In the genomic region with DNA sequence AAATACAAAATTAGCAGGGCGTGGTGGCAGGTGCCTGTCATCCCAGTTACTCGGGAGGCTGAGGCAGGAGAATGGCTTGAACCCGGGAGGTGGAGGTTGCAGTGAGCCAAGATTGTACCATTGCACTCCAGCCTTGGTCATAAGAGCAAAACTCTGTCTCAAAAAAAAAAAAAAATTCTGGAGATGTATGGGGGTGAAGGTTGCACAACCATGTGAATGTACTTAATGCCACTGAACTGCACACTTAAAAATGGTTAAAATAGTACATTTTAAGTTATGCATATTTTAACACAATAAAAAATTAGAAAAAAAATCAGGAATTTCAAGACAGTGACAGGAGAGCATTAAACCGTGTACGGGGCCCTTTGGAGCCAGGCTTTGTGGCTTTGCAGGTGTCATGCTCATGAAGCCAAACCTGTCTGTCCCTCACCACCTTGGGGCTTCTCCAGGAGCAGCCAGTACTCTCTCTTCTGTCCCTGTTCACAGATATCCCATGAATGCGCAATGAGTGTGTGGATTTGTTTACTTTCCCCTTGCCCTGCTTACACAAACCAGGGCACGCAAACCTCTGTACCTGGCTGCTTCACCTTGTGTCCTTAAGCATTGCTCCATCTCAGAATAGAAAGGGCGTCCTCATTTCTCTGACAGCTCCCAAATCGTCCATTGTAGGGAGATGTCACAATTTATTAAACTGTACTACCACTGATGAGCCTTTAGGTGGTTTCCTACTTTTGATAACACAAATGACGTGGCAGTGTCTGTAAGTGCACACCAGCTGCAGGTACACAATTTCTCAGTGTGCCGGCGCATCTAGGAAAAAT, we compare ENCODE assay signal across 2 cellular contexts.
TF ChIP-seq lines count a peak whose summit lies in the region.

No MANE protein-coding gene starts in this region.

TF ChIP-seq in IMR-90, 13 proteins besides CTCF, POLR2A, EP300 and RAD21:
- no peak for TF ChIP-seq MXI1 (IDR thresholded peaks at IDR 0.05; ENCODE audit: borderline replicate concordance, low read depth, low read length)
- peak; percentile 65 for TF ChIP-seq CEBPB (IDR thresholded peaks at IDR 0.05; ENCODE audit: low read depth, low read length)
TF ChIP-seq in IMR-90: peak in this region for 1.

TF ChIP-seq in K562, 482 proteins besides CTCF, POLR2A, EP300 and RAD21:
- TF ChIP-seq CREM (IDR thresholded peaks at IDR 0.05; ENCODE audit: low read depth) (0 out of 2 replicates have a peak, but pooled peaks have one; percentile 9), ETS1 (conservative IDR thresholded peaks at IDR 0.05; ENCODE audit: control insufficient read depth, low read depth, low read length) (no peak), CEBPB (tag; IDR thresholded peaks at IDR 0.05) (peak; percentile 23; the same call in 1 of the 2 replicates), HNRNPUL1 (IDR thresholded peaks at IDR 0.05; ENCODE audit: low read length) (no peak), ERF (CRISPR knock-in tag; IDR thresholded peaks at IDR 0.05) (no peak), PTBP1 (IDR thresholded peaks at IDR 0.05; ENCODE audit: low read depth, low read length) (no peak), HDAC8 (tag; IDR thresholded peaks at IDR 0.05) (no peak), NFRKB (IDR thresholded peaks at IDR 0.05; ENCODE audit: low read depth) (no peak), ELK1 (CRISPR knock-in tag; IDR thresholded peaks at IDR 0.05) (no peak), ZNF592 (IDR thresholded peaks at IDR 0.05) (no peak), ZNF639 (CRISPR knock-in tag; conservative IDR thresholded peaks at IDR 0.05 in 1 of 2, IDR thresholded peaks at IDR 0.05 in 1 of 2) (no peak), ZNF174 (CRISPR knock-in tag; IDR thresholded peaks at IDR 0.05) (no peak), SMARCA5 (IDR thresholded peaks at IDR 0.05) (no peak), COPS2 (conservative IDR thresholded peaks at IDR 0.05) (no peak), ZNF384 (IDR thresholded peaks at IDR 0.05; ENCODE audit: low read depth, low read length) (no peak), ZBED1 (IDR thresholded peaks at IDR 0.05) (no peak)
- TF ChIP-seq, protein P1, sequence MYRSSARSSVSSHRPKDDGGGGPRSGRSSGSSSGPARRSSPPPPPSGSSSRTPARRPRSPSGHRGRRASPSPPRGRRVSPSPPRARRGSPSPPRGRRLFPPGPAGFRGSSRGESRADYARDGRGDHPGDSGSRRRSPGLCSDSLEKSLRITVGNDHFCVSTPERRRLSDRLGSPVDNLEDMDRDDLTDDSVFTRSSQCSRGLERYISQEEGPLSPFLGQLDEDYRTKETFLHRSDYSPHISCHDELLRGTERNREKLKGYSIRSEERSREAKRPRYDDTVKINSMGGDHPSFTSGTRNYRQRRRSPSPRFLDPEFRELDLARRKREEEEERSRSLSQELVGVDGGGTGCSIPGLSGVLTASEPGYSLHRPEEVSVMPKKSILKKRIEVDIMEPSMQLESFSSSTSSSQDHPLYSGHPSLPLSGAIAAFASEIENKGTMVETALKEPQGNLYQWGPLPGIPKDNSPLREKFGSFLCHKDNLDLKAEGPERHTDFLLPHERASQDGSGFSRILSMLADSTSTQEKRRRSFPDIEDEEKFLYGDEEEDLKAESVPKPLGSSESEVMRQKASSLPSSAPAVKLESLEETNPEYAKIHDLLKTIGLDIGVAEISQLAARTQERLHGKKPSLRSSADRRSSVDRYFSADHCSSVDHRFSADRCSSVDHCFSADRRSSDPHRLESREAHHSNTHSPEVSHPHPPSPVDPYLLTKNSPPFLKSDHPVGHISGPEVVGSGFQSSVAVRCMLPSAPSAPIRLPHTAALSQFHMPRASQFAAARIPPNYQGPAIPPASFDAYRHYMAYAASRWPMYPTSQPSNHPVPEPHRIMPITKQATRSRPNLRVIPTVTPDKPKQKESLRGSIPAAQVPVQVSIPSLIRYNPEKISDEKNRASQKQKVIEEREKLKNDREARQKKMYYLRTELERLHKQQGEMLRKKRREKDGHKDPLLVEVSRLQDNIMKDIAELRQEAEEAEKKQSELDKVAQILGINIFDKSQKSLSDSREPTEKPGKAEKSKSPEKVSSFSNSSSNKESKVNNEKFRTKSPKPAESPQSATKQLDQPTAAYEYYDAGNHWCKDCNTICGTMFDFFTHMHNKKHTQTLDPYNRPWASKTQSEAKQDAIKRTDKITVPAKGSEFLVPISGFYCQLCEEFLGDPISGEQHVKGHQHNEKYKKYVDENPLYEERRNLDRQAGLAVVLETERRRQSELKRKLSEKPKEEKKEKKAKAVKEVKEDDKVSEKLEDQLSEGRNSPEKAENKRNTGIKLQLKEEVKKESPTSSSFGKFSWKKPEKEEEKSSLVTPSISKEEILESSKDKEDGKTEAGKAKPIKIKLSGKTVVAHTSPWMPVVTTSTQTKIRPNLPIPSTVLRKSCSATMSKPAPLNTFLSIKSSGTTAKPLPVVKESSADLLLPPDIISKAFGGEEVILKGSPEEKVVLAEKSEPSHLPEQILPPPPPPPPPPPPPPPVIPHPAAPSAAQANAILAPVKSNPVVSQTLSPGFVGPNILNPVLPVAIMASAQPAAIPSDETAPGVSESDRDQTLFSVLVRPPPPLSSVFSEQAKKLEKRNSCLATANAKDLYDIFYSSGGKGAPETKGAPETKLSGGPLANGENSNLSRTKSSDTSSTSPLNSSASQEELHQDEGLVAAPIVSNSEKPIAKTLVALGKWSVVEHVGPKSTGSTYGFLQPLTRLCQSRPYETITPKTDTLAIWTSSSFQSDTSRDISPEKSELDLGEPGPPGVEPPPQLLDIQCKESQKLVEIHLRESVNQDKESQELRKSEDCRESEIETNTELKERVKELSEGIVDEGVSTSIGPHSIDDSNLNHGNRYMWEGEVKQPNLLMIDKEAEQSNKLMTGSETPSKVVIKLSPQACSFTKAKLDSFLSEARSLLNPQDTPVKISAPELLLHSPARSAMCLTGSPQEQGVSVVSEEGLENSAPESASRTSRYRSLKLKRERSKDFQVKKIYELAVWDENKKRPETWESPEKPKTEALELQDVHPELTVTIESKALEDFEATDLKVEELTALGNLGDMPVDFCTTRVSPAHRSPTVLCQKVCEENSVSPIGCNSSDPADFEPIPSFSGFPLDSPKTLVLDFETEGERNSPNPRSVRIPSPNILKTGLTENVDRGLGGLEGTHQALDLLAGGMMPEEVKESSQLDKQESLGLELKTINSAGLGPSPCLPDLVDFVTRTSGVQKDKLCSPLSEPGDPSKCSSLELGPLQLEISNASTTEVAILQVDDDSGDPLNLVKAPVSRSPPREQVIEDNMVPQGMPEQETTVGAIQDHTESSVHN (IDR thresholded peaks at IDR 0.05; ENCODE audit: borderline replicate concordance in 1 of 2, low read depth in 1 of 2) = no peak
